Comparison of ENCODE assay signal across 24 cellular contexts in genomic region chr16:68472581-68472980, GRCh38. TPM values are rescaled to one million over a fixed set of nuclear protein-coding genes. Genes with fewer than 3 reads are reported as not detected.
"Had no signal": no experiment of that assay in that cellular context is flagged by ENCODE, and none has a peak within 500 bp of the region (broad histone marks: within the 10 kb centered on the region; RNA-seq: fewer than 3 reads in every experiment).

No MANE protein-coding gene starts in this region.

- H3K9me3 Mint-ChIP-seq: activated CD8-positive, alpha-beta T cell treated with anti-CD3 and anti-CD28 coated beads for 36 hours; activated naive CD4-positive, alpha-beta T cell treated with anti-CD3 and anti-CD28 coated beads, Interleukin-2, amount 50 U/mL, for 24 hours; activated T-cell treated with anti-CD3 and anti-CD28 coated beads, Interleukin-2, amount 50 U/mL, for 72 hours; central memory CD8-positive, alpha-beta T cell had no signal

- H3K36me3 Mint-ChIP-seq: activated naive CD4-positive, alpha-beta T cell treated with anti-CD3 and anti-CD28 coated beads, Interleukin-2, amount 50 U/mL, for 24 hours had no signal

- H3K9ac ChIP-seq: SK-N-SH had no signal

- H3K27me3 ChIP-seq: MG63 had no signal

- ATAC-seq: activated CD8-positive, alpha-beta T cell treated with anti-CD3 and anti-CD28 coated beads for 36 hours; activated T-cell treated with anti-CD3 and anti-CD28 coated beads, Interleukin-2, amount 50 U/mL, for 72 hours; Panc1; Right ventricle myocardium inferior had no signal

- H3K27ac Mint-ChIP-seq: activated CD8-positive, alpha-beta T cell treated with anti-CD3 and anti-CD28 coated beads for 36 hours; activated naive CD4-positive, alpha-beta T cell treated with anti-CD3 and anti-CD28 coated beads, Interleukin-2, amount 50 U/mL, for 24 hours; activated T-cell treated with anti-CD3 and anti-CD28 coated beads, Interleukin-2, amount 50 U/mL, for 72 hours had no signal

- H3K4me3 Mint-ChIP-seq: activated CD8-positive, alpha-beta T cell treated with anti-CD3 and anti-CD28 coated beads for 36 hours; activated naive CD4-positive, alpha-beta T cell treated with anti-CD3 and anti-CD28 coated beads, Interleukin-2, amount 50 U/mL, for 24 hours; activated T-cell treated with anti-CD3 and anti-CD28 coated beads, Interleukin-2, amount 50 U/mL, for 72 hours had no signal

- H3K9me3 ChIP-seq: MG63, SK-N-SH had no signal

- DNase-seq: activated CD4-positive, CD25-positive, alpha-beta regulatory T cell; activated CD8-positive, alpha-beta memory T cell treated with anti-CD3 and anti-CD28 coated beads, Interleukin-2, amount 50 U/mL, for 4 hours; activated CD8-positive, alpha-beta T cell treated with anti-CD3 and anti-CD28 coated beads for 36 hours; activated naive CD4-positive, alpha-beta T cell; activated T-cell treated with anti-CD3 and anti-CD28 coated beads, Interleukin-2, amount 50 U/mL, for 72 hours; aorta; MG63; MV-4-11; NCI-H1092 treated with DMSO at 0.1 percent for 48 hours; NCI-H1417 treated with DMSO at 0.1 percent for 48 hours; NCI-H1694; NCI-H2107; NCI-H69; NK-92 treated with Interleukin-12 subunit alpha and Interleukin-12 subunit beta, amount 100 ng/mL, for 24 hours; OCI-M1; RPMI8226; SK-N-SH; T-helper 1 cell had no signal

- H3K27me3 Mint-ChIP-seq: activated CD8-positive, alpha-beta T cell treated with anti-CD3 and anti-CD28 coated beads for 36 hours; activated naive CD4-positive, alpha-beta T cell treated with anti-CD3 and anti-CD28 coated beads, Interleukin-2, amount 50 U/mL, for 24 hours; central memory CD8-positive, alpha-beta T cell had no signal

- H3K27ac ChIP-seq: VCaP had no signal

- H3K4me3 ChIP-seq: MG63 had no signal

- H3K36me3 ChIP-seq: MG63 had no signal

RNA-seq across cellular contexts. Expression of gene SMPD3, which starts 24.3 kb away (rescaled TPM):
- total RNA-seq: bronchial epithelial cell had no signal
